ENCODE assay signal across 21 cellular contexts in genomic region chr15:46676233-46677206, GRCh38.
DNase-seq lines count a peak whose midpoint lies in the region; ATAC-seq, FAIRE-seq and TF ChIP-seq lines count a peak whose summit lies in the region.
"Had no signal": no experiment of that assay in that cellular context is flagged by ENCODE, and none has a peak within 500 bp of the region (broad histone marks: within the 10 kb centered on the region; RNA-seq: fewer than 3 reads in every experiment).

No MANE protein-coding gene starts in this region.

- WGBS in body of pancreas, 2 donors = 42 to 47% methylated on average over 8 to 9 of the region's 9 CpGs
- WGBS in pancreas, 2 donors = 47 to 50% methylated on average over 9 of the region's 9 CpGs

- H3K27me3 ChIP-seq in body of pancreas (no peaks in the 10 kb centered on the region), pancreas (no peaks in the 10 kb centered on the region), tibial artery (no peaks in the 10 kb centered on the region)

- H3K4me1 ChIP-seq in body of pancreas = peaks cover 8% of the 10 kb centered on the region
- no peaks in the 10 kb centered on the region for H3K4me1 ChIP-seq in pancreas
- no peaks in the 10 kb centered on the region for H3K4me1 ChIP-seq in tibial artery

- H3K9me3 ChIP-seq in body of pancreas (no peaks in the 10 kb centered on the region), pancreas (no peaks in the 10 kb centered on the region), tibial artery (no peaks in the 10 kb centered on the region)

- no peak for TF ChIP-seq POLR2A in GM12891 (IDR thresholded peaks at IDR 0.05; ENCODE audit: low read depth, low read length)
- no peak for TF ChIP-seq POLR2A in body of pancreas (IDR thresholded peaks at IDR 0.05)

- H3K4me3 ChIP-seq in body of pancreas (no peak overlapping the region), pancreas (no peak overlapping the region), tibial artery (no peak overlapping the region)
- H3K4me3 ChIP-seq: K562 had no signal

- TF ChIP-seq CTCF in body of pancreas (IDR thresholded peaks at IDR 0.05) = peak in 1 of 7 experiments; percentile 6
- no peak for TF ChIP-seq CTCF in pancreas (IDR thresholded peaks at IDR 0.05)
- no peak for TF ChIP-seq CTCF in tibial artery (IDR thresholded peaks at IDR 0.05)

- H3K27ac ChIP-seq in body of pancreas (peak overlapping the region in 1 of 4 donors; percentile 12), pancreas (no peak overlapping the region), tibial artery (no peak overlapping the region)
- H3K27ac ChIP-seq: C4-2B had no signal

- H3K36me3 ChIP-seq in body of pancreas (replicated peaks in 1 of 2; ENCODE audit: insufficient read depth in 1 of 2, low read depth in 2 of 2) (no peaks in the 10 kb centered on the region), pancreas (no peaks in the 10 kb centered on the region), tibial artery (no peaks in the 10 kb centered on the region)

- FAIRE-seq in GM12891 (lab: Jason Lieb, UNC) (peak; percentile 62), pancreas (lab: Jason Lieb, UNC) (no peak)
- FAIRE-seq: GM12892, K562 had no signal

- DNase-seq in GM12891 (ENCODE audit: insufficient read length, low spot score) (no peak), NCI-H1930 (lab: John Stamatoyannopoulos, UW) (peak; percentile 44 to 58), body of pancreas (peak; percentile 30 to 55 (median 46)), pancreas (peak in 3 of 6 donors; percentile 23 to 43 (median 39)), tibial artery (no peak), T-helper 1 cell (no peak)
- DNase-seq: AML-193, GF-D8, GOT3, NCI-H1105, NCI-H187, NCI-H526 treated with DMSO at 0.1 percent for 48 hours, PC-3, RPMI8226, SIG-M5, T-cell had no signal

- ATAC-seq in body of pancreas (peak; percentile 78), pancreas (peak; percentile 90 to 99 (median 96)), HG03571 (IDR thresholded peaks at IDR 0.05; ENCODE audit: unreplicated experiment) (no peak)
- ATAC-seq: K562, PC-3, SK-N-SH treated with all-trans-retinoic acid at 6 μM for 48 hours, T-cell had no signal

- intact Hi-C loops in body of pancreas (cut with DNase I) = no loop called here
- intact Hi-C loops in pancreas (cut with DNase I) = no loop called here
- intact Hi-C loops in tibial artery (cut with DNase I; ENCODE audit: low total_unique reads) = no loop called here

TF ChIP-seq in GM12891, 5 proteins besides CTCF, POLR2A, EP300 and RAD21:
- TF ChIP-seq TAF1 (IDR thresholded peaks at IDR 0.05; ENCODE audit: low read depth, low read length) (no peak), POLR2AphosphoS5 (IDR thresholded peaks at IDR 0.05; ENCODE audit: low read depth, low read length) (no peak), PAX5 (IDR thresholded peaks at IDR 0.05; ENCODE audit: insufficient read depth, low read length, severe bottlenecking) (no peak), SPI1 (IDR thresholded peaks at IDR 0.05; ENCODE audit: low read depth, low read length) (no peak), POU2F2 (IDR thresholded peaks at IDR 0.05; ENCODE audit: low read depth, low read length) (no peak)

Comparison
In these comparisons a context has a peak if more than half of its experiments do, and no peak if none do; other contexts are left out.
1. DNase-seq: peak in NCI-H1930 (2 of 2) and body of pancreas (4 of 4); none in GM12891 (single experiment), tibial artery (0 of 2) and T-helper 1 cell (0 of 5).